8 cellular contexts compared by ENCODE assay signal in genomic region chr2:218216674-218217365, GRCh38. TPM values are rescaled to one million over a fixed set of nuclear protein-coding genes. Genes with fewer than 3 reads are reported as not detected.
DNase-seq lines count a peak whose midpoint lies in the region; ATAC-seq, FAIRE-seq and TF ChIP-seq lines count a peak whose summit lies in the region.

ARPC2 (plus strand) TSS chr2:218217189; CDS start chr2:218217471, 282 bp downstream.

- H3K9ac ChIP-seq in NT2/D1 (ENCODE audit: insufficient read length, low read depth) (peak within 1 kb of the TSS; percentile 90), H1 (replicated peaks in 1 of 4; ENCODE audit: extremely low read depth in 1 of 4, low read depth in 3 of 4, low read length in 3 of 4) (peak within 1 kb of the TSS; percentile 68 to 85 (median 75))

- TF ChIP-seq CTCF in H1 (IDR thresholded peaks at IDR 0.05; ENCODE audit: control extremely low read depth in 1 of 3, insufficient read depth in 1 of 3, low read depth in 1 of 3, low read length in 3 of 3), result no peak

- 2% methylated on average over 33 of the region's 60 CpGs; no CpG with 5 or more reads in 1 of the 2 experiments for WGBS in H1 (ENCODE audit: extremely low coverage in 1 of 2, insufficient coverage in 1 of 2, insufficient read length in 1 of 2, insufficient replicate concordance in 2 of 2, low coverage in 1 of 2, low lambda C conversion rate in 2 of 2, missing lambda C conversion rate in 1 of 2), 2 experiments

- POLR2A ChIA-PET in H1 (lab: Charles Lee; ENCODE audit: partially characterized antibody), result interaction anchor here (0.5 to 1.8 kb wide), 3 partner anchors 15 to 41 kb away, joined by 3 to 12 read pairs (median 6); no protein-coding TSS in a partner anchor

- peaks cover 0 to 7% of the 10 kb centered on the region in 2 experiments for H4K20me1 ChIP-seq in H1 (replicated peaks in 1 of 2; ENCODE audit: control insufficient read depth in 1 of 2, insufficient read depth in 2 of 2, low read length in 2 of 2)

- peak; percentile 52 for ATAC-seq in GM21367 (IDR thresholded peaks at IDR 0.05; ENCODE audit: unreplicated experiment)
- ATAC-seq in activated CD8-positive, alpha-beta memory T cell treated with anti-CD3 and anti-CD28 coated beads, Interleukin-2, amount 10 ng/mL, durations not matched to agents 7 days and 5 days, result peak; percentile 74
- ATAC-seq in memory B cell (ENCODE audit: low read depth), result peak; percentile 74

- peak within 1 kb of the TSS; percentile 86 for H4K5ac ChIP-seq in H1 (ENCODE audit: insufficient read length, low read depth, low read length)

- H3K4me3 ChIP-seq in NT2/D1 (ENCODE audit: insufficient read length, low read depth), result peak within 1 kb of the TSS; percentile 96
- peak within 1 kb of the TSS; percentile 87 to 95 (median 92) for H3K4me3 ChIP-seq in H1 (ENCODE audit: extremely low read depth in 1 of 4, insufficient read depth in 2 of 4, low read depth in 3 of 4, low read length in 4 of 4)

- H2BK12ac ChIP-seq in H1 (ENCODE audit: low read depth, low read length), result peak within 1 kb of the TSS; percentile 17; the same call in 1 of the 2 replicates

- FAIRE-seq in HTR-8/SVneo (lab: Jason Lieb, UNC) (peak; percentile 88), H1 (lab: Jason Lieb, UNC) (no peak)

- peak within 1 kb of the TSS; percentile 91 for H2BK5ac ChIP-seq in H1 (ENCODE audit: low read depth, low read length)

- H4K91ac ChIP-seq in H1 (replicated peaks; ENCODE audit: insufficient read length, low read length), result peak within 1 kb of the TSS; percentile 94

- CTCF ChIA-PET in activated CD8-positive, alpha-beta memory T cell treated with anti-CD3 and anti-CD28 coated beads, Interleukin-2, amount 10 ng/mL, durations not matched to agents 7 days and 5 days (lab: Charles Lee), result interaction anchor here (0.9 to 2.8 kb wide), 6 partner anchors 9 to 53 kb away, joined by 3 to 25 read pairs (median 4); partner anchors contain the start of genes AAMP and PNKD
- CTCF ChIA-PET in H1 (lab: Charles Lee; ENCODE audit: partially characterized antibody), result interaction anchor here (0.5 to 2.0 kb wide), 3 partner anchors 15 to 682 kb away, joined by 3 to 7 read pairs (median 3); no protein-coding TSS in a partner anchor

- peak within 1 kb of the TSS; percentile 26 for H3K56ac ChIP-seq in H1 (replicated peaks; ENCODE audit: insufficient read length, low read depth, low read length)

- peaks cover 35 to 44% of the 10 kb centered on the region in 2 experiments for H3K79me2 ChIP-seq in H1 (ENCODE audit: control insufficient read depth in 1 of 2, insufficient read depth in 2 of 2, low read length in 2 of 2)

- no peak within 1 kb of the TSS for H2BK15ac ChIP-seq in H1 (ENCODE audit: low read length)

- H2BK120ac ChIP-seq in H1 (replicated peaks; ENCODE audit: low read depth, low read length), result no peak within 1 kb of the TSS

- peaks cover 30% of the 10 kb centered on the region for H3K4me1 Mint-ChIP-seq in activated CD8-positive, alpha-beta memory T cell treated with anti-CD3 and anti-CD28 coated beads, Interleukin-2, amount 10 ng/mL, durations not matched to agents 7 days and 5 days
- H3K4me1 Mint-ChIP-seq in memory B cell, result peaks cover 21% of the 10 kb centered on the region

- no peak within 1 kb of the TSS for H3K23ac ChIP-seq in H1 (ENCODE audit: insufficient read length)

- no peaks in the 10 kb centered on the region for H3K4me1 ChIP-seq in NT2/D1 (ENCODE audit: insufficient read depth, insufficient read length)
- peaks cover 0 to 10% (median 3%) of the 10 kb centered on the region in 4 experiments; a peak in 3 of 7 replicates for H3K4me1 ChIP-seq in H1 (replicated peaks in 1 of 4; ENCODE audit: control insufficient read depth in 3 of 4, insufficient read depth in 4 of 4, low read length in 3 of 4)

- H4K8ac ChIP-seq in H1 (ENCODE audit: extremely low read depth, insufficient read depth, low read length), result peak within 1 kb of the TSS; percentile 71; the same call in 1 of the 2 replicates

- H3K79me1 ChIP-seq in H1 (ENCODE audit: low read depth, low read length), result peaks cover 14% of the 10 kb centered on the region; the same call in 1 of the 2 replicates

- H3K23me2 ChIP-seq in H1 (ENCODE audit: low read depth, low read length), result peaks cover 2% of the 10 kb centered on the region; the same call in 1 of the 2 replicates

- H3K4me3 Mint-ChIP-seq in activated CD8-positive, alpha-beta memory T cell treated with anti-CD3 and anti-CD28 coated beads, Interleukin-2, amount 10 ng/mL, durations not matched to agents 7 days and 5 days, result peak within 1 kb of the TSS; percentile 87
- H3K4me3 Mint-ChIP-seq in memory B cell, result peak within 1 kb of the TSS; percentile 99

- H3K14ac ChIP-seq in H1 (ENCODE audit: insufficient read length), result peak within 1 kb of the TSS; percentile 37

- peak within 1 kb of the TSS; percentile 64 for H2AFZ ChIP-seq in H1 (ENCODE audit: low read length)

- H2BK20ac ChIP-seq in H1 (ENCODE audit: low read length), result no peak within 1 kb of the TSS

- H2AK5ac ChIP-seq in H1 (ENCODE audit: low read depth, low read length), result no peak within 1 kb of the TSS

- no peaks in the 10 kb centered on the region for H3K27me3 ChIP-seq in NT2/D1 (ENCODE audit: insufficient read depth, insufficient read length)
- no peaks in the 10 kb centered on the region for H3K27me3 ChIP-seq in H1 (replicated peaks in 1 of 4; ENCODE audit: control insufficient read depth in 3 of 4, extremely low read depth in 1 of 4, insufficient read depth in 3 of 4, low read length in 3 of 4)

- TF ChIP-seq RAD21 in H1 (IDR thresholded peaks at IDR 0.05 in 1 of 2, conservative IDR thresholded peaks at IDR 0.05 in 1 of 2; ENCODE audit: low read depth in 2 of 2, low read length in 2 of 2), result no peak

- peak within 1 kb of the TSS; percentile 89 for H3K18ac ChIP-seq in H1 (ENCODE audit: extremely low read depth, low read length)

- H3K9me3 ChIP-seq in NT2/D1 (ENCODE audit: insufficient read depth, low read length) (no peaks in the 10 kb centered on the region), H1 (ENCODE audit: insufficient read depth in 2 of 2, low read depth in 1 of 2, low read length in 1 of 2) (no peaks in the 10 kb centered on the region)

- H3K4me2 ChIP-seq in H1 (ENCODE audit: insufficient read depth in 1 of 2, low read depth in 2 of 2, low read length in 2 of 2), result peak within 1 kb of the TSS; percentile 68 to 92

- H3K36me3 ChIP-seq in NT2/D1 (ENCODE audit: insufficient read depth, insufficient read length, low read length) (peaks cover 27% of the 10 kb centered on the region), H1 (ENCODE audit: control insufficient read depth in 2 of 4, insufficient read depth in 4 of 4, low read length in 3 of 4) (peaks cover 0 to 9% (median 0%) of the 10 kb centered on the region in 4 experiments; a peak in 2 of 8 replicates)

- peaks cover 46% of the 10 kb centered on the region for H3K36me3 Mint-ChIP-seq in activated CD8-positive, alpha-beta memory T cell treated with anti-CD3 and anti-CD28 coated beads, Interleukin-2, amount 10 ng/mL, durations not matched to agents 7 days and 5 days
- H3K36me3 Mint-ChIP-seq in memory B cell, result peaks cover 12% of the 10 kb centered on the region

- H3K9me3 Mint-ChIP-seq in activated CD8-positive, alpha-beta memory T cell treated with anti-CD3 and anti-CD28 coated beads, Interleukin-2, amount 10 ng/mL, durations not matched to agents 7 days and 5 days (ENCODE audit: low read depth), result no peaks in the 10 kb centered on the region
- no peaks in the 10 kb centered on the region for H3K9me3 Mint-ChIP-seq in memory B cell

- peak; percentile 94 for DNase-seq in COLO829 (ENCODE audit: low spot score)
- DNase-seq in HTR-8/SVneo (ENCODE audit: insufficient read length, low spot score), result peak; percentile 90
- DNase-seq in NT2/D1 (ENCODE audit: low read depth, low spot score), result peak; percentile 88
- DNase-seq in activated CD8-positive, alpha-beta memory T cell treated with anti-CD3 and anti-CD28 coated beads, Interleukin-2, amount 10 ng/mL, durations not matched to agents 7 days and 5 days, result peak; percentile 96
- peak; percentile 68 to 91 for DNase-seq in H1 (ENCODE audit: low read depth in 1 of 2, low spot score in 2 of 2)
- DNase-seq in memory B cell (ENCODE audit: low spot score in 2 of 2), result peak; percentile 93 to 95
- peak; percentile 91 for DNase-seq in stimulated activated CD8-positive, alpha-beta memory T cell treated with anti-CD3 and anti-CD28 coated beads, Interleukin-12 subunit alpha, Interleukin-12 subunit beta, amount 100 ng/mL, for 1 hour (ENCODE audit: low read depth)

- TF ChIP-seq EP300 in H1 (IDR thresholded peaks at IDR 0.05; ENCODE audit: borderline replicate concordance in 1 of 2, low read depth in 2 of 2, low read length in 2 of 2), result no peak

- H3K27me3 Mint-ChIP-seq in activated CD8-positive, alpha-beta memory T cell treated with anti-CD3 and anti-CD28 coated beads, Interleukin-2, amount 10 ng/mL, durations not matched to agents 7 days and 5 days, result peaks cover 2% of the 10 kb centered on the region
- H3K27me3 Mint-ChIP-seq in memory B cell, result no peaks in the 10 kb centered on the region

- H3K27ac Mint-ChIP-seq in activated CD8-positive, alpha-beta memory T cell treated with anti-CD3 and anti-CD28 coated beads, Interleukin-2, amount 10 ng/mL, durations not matched to agents 7 days and 5 days, result peak within 1 kb of the TSS; percentile 93
- peak within 1 kb of the TSS; percentile 97 for H3K27ac Mint-ChIP-seq in memory B cell

- peak in 1 of 2 experiments; percentile 79; a peak in 2 of 3 replicates for TF ChIP-seq POLR2A in H1 (IDR thresholded peaks at IDR 0.05; ENCODE audit: control extremely low read depth in 1 of 2, low read depth in 2 of 2, low read length in 2 of 2)

- peak within 1 kb of the TSS; percentile 61 for H3K4ac ChIP-seq in H1 (replicated peaks; ENCODE audit: insufficient read length, low read depth, low read length)

- peak within 1 kb of the TSS; percentile 69 for H3K27ac ChIP-seq in H1 (ENCODE audit: low read depth, low read length)

TF ChIP-seq in H1, 55 proteins besides CTCF, POLR2A, EP300 and RAD21 (continues in another document):
- TF ChIP-seq TBP (IDR thresholded peaks at IDR 0.05; ENCODE audit: low read depth, low read length) (peak; percentile 38; the same call in 1 of the 2 replicates), TAF7 (optimal IDR thresholded peaks at IDR 0.05; ENCODE audit: borderline replicate concordance, low read depth, low read length) (peak; percentile 9), EGR1 (IDR thresholded peaks at IDR 0.05; ENCODE audit: borderline replicate concordance, low read depth, low read length) (peak; percentile 83; the same call in 1 of the 2 replicates)

RNA-seq across cellular contexts. Expression of gene ARPC2, which starts in this region (rescaled TPM):
- total RNA-seq in activated CD8-positive, alpha-beta memory T cell treated with anti-CD3 and anti-CD28 coated beads, Interleukin-2, amount 10 ng/mL, durations not matched to agents 7 days and 5 days, result 100 to 1,000 TPM; 742 to 839 TPM
- total RNA-seq in H1 (2021; fragmentation: NEBNext Ultra II Directional; extraction: Animal tissue kit (Norgen Biotek cat#: 25700)), result 195 and 198 TPM in 2 replicates
- polyA plus RNA-seq in H1 (2011; rRNA removed), result 118 and 174 TPM in 2 replicates
- 202 TPM for polyA plus RNA-seq in H1 (2011; cell fraction: cytosol; rRNA removed)
- 121 TPM for polyA plus RNA-seq in H1 (2011; cell fraction: nucleus; rRNA removed)
- 163 to 209 TPM (median 175 TPM) in 4 replicates for polyA plus RNA-seq in H1 (2012, experiment 1 of 2)
- polyA plus RNA-seq in H1 (2012, experiment 2 of 2), result 73.5 TPM
- polyA plus RNA-seq in H1 (2013, experiment 1 of 2), result 319 TPM
- 309 TPM for polyA plus RNA-seq in H1 (2013, experiment 2 of 2)
- 112 and 155 TPM in 2 replicates for polyA minus RNA-seq in H1 (2011; rRNA and poly(A)+ RNA removed)
- 105 TPM for polyA minus RNA-seq in H1 (2011; cell fraction: cytosol; rRNA and poly(A)+ RNA removed)
- 117 TPM for polyA minus RNA-seq in H1 (2011; cell fraction: nucleus; rRNA and poly(A)+ RNA removed)

Comparison
In these comparisons a context has a peak if more than half of its experiments do, and no peak if none do; other contexts are left out.
1. Peak in every context shown above with its lines: DNase-seq, ATAC-seq, H3K4me3 ChIP-seq and H3K27ac ChIP-seq.